1 cellular context compared by ENCODE assay signal in the genomic region with DNA sequence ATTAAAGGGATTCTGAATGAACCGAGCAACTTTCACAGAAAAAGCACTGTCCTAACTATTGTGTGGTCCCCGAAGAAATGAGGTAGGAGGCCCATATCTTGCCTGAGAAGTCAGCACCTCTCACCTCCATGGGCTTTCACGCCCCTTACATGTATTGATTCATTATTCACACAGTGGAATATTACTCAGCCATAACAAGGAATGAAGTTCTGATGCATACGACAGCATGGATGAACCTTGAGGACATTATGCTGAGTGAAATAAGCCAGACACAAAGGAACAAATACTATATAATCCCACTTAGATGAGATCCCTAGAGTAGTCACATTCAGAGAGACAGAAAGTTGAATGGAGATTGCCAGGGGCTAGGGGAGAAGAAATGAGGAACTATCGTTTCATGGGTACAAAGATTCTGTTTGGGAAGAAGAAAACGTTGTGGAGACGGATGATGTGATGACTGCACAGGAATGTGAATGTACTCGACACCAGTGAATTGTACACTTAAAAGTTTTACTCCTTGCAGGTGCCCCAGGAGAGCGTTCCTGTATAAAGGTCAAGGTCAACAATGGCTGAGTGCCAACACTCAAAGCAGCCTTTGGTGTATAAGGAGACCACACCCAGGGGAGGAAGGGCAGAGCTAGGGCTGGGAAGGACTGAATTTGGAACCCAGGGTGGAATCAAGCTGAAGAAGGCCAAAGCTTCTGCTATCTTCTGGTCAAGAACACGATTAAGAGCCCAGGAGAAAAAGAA.
TF ChIP-seq lines count a peak whose summit lies in the region.

No MANE protein-coding gene starts in this region.

TF ChIP-seq in HEK293, 187 proteins besides CTCF, POLR2A, EP300 and RAD21 (continued from another document):
- TF ChIP-seq, protein P1, sequence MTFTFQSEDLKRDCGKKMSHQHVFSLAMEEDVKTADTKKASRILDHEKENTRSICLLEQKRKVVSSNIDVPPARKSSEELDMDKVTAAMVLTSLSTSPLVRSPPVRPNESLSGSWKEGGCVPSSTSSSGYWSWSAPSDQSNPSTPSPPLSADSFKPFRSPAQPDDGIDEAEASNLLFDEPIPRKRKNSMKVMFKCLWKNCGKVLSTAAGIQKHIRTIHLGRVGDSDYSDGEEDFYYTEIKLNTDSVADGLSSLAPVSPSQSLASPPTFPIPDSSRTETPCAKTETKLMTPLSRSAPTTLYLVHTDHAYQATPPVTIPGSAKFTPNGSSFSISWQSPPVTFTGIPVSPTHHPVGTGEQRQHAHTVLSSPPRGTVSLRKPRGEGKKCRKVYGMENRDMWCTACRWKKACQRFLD (tag by site-specific recombination; IDR thresholded peaks at IDR 0.05), result no peak
- peak; percentile 94 for TF ChIP-seq ZNF146 (tag by site-specific recombination; IDR thresholded peaks at IDR 0.05)
